Comparison of ENCODE assay signal across 21 cellular contexts in genomic region chr10:103124420-103125096, GRCh38.
DNase-seq lines count a peak whose midpoint lies in the region; TF ChIP-seq lines count a peak whose summit lies in the region.
"Had no signal": no experiment of that assay in that cellular context is flagged by ENCODE, and none has a peak within 500 bp of the region (broad histone marks: within the 10 kb centered on the region; RNA-seq: fewer than 3 reads in every experiment).

No MANE protein-coding gene starts in this region.

- H3K36me3 ChIP-seq in adipocyte (ENCODE audit: control insufficient read depth, insufficient read depth, low read length, severe bottlenecking) (peaks cover 18% of the 10 kb centered on the region), mesenchymal stem cell (ENCODE audit: control insufficient read depth in 1 of 2, insufficient read depth in 2 of 2, low read depth in 1 of 2, low read length in 2 of 2) (peaks cover 0 to 22% of the 10 kb centered on the region in 2 experiments), transverse colon (peaks cover 0 to 8% (median 3%) of the 10 kb centered on the region in 4 donors)
- H3K36me3 ChIP-seq: gastroesophageal sphincter had no signal

- no peak overlapping the region for H3K23ac ChIP-seq in mesenchymal stem cell (ENCODE audit: low read length in 2 of 2)

- H3K14ac ChIP-seq in mesenchymal stem cell (ENCODE audit: low read length in 2 of 2) = no peak overlapping the region

- no peak overlapping the region for H3K4ac ChIP-seq in mesenchymal stem cell (ENCODE audit: low read depth in 1 of 2, low read length in 2 of 2)

- H3K27ac ChIP-seq in mesenchymal stem cell (ENCODE audit: low read length, poor library complexity, severe bottlenecking) = no peak overlapping the region
- H3K27ac ChIP-seq in transverse colon = peak overlapping the region in 1 of 4 donors; percentile 9

- H3K4me2 ChIP-seq in mesenchymal stem cell (ENCODE audit: low read length, poor library complexity, severe bottlenecking) = no peak overlapping the region

- TF ChIP-seq EP300 in transverse colon (IDR thresholded peaks at IDR 0.05; ENCODE audit: low read depth) = no peak

- peak; percentile 17 to 21 for DNase-seq in activated CD4-positive, alpha-beta T cell treated with anti-CD3 and anti-CD28 coated beads, Interleukin-2, amount 50 U/mL, for 48 hours
- DNase-seq in activated CD4-positive, alpha-beta T cell treated with anti-CD3 and anti-CD28 coated beads, Interleukin-2, amount 50 U/mL, for 4 hours = no peak
- no peak for DNase-seq in adipocyte (ENCODE audit: low read depth)
- no peak for DNase-seq in mesenchymal stem cell
- no peak for DNase-seq in kidney glomerular epithelial cell (lab: John Stamatoyannopoulos, UW)
- DNase-seq in NCI-H1048 (lab: John Stamatoyannopoulos, UW) = no peak
- no peak for DNase-seq in transverse colon
- DNase-seq: activated naive CD4-positive, alpha-beta T cell treated with Interleukin-2 at 50 U/mL for 16 hours; activated T-cell treated with anti-CD3 and anti-CD28 coated beads, Interleukin-2, amount 50 U/mL, for 24 hours; DMS53; effector memory CD4-positive, alpha-beta T cell; HFFc6; Kasumi-1; NCI-H187 treated with DMSO at 0.1 percent for 48 hours; stomach; T-helper 1 cell; upper lobe of left lung had no signal

- H3K9me3 ChIP-seq in adipocyte (ENCODE audit: control insufficient read depth, low read length) (no peaks in the 10 kb centered on the region), mesenchymal stem cell (ENCODE audit: control insufficient read depth, low read length) (no peaks in the 10 kb centered on the region), transverse colon (no peaks in the 10 kb centered on the region)
- H3K9me3 ChIP-seq: gastroesophageal sphincter, neutrophil, stomach, upper lobe of left lung had no signal

- H3K4me1 ChIP-seq in adipocyte (ENCODE audit: control insufficient read depth, insufficient read depth, low read length) (peaks cover 54% of the 10 kb centered on the region), mesenchymal stem cell (ENCODE audit: control insufficient read depth, insufficient read depth, low read depth, low read length) (no peaks in the 10 kb centered on the region), transverse colon (peaks cover 12 to 38% (median 17%) of the 10 kb centered on the region in 4 donors)

- no peak for TF ChIP-seq CTCF in transverse colon (IDR thresholded peaks at IDR 0.05)

- H2BK5ac ChIP-seq in mesenchymal stem cell (ENCODE audit: low read depth, low read length, poor library complexity, severe bottlenecking) = no peak overlapping the region

- H2BK120ac ChIP-seq in mesenchymal stem cell (ENCODE audit: low read depth, low read length) = no peak overlapping the region

- intact Hi-C loops in transverse colon (cut with DNase I; ENCODE audit: low total_unique reads) = no loop called here

- 98% methylated on average over 3 of the region's 4 CpGs for WGBS in mesenchymal stem cell
- 94 to 98% methylated on average over 4 of the region's 4 CpGs for WGBS in transverse colon (ENCODE audit: low coverage in 1 of 2), 2 donors

- H4K91ac ChIP-seq in mesenchymal stem cell (ENCODE audit: low read length) = no peak overlapping the region

- TF ChIP-seq POLR2A in transverse colon (IDR thresholded peaks at IDR 0.05) = no peak

- H3K4me3 ChIP-seq in GM08714 (ENCODE audit: low read length) (peak overlapping the region; percentile 47; the same call in 1 of the 2 replicates), adipocyte (ENCODE audit: low read length) (peak overlapping the region; percentile 42), mesenchymal stem cell (ENCODE audit: insufficient read depth in 1 of 2, low read depth in 1 of 2, low read length in 2 of 2) (peak overlapping the region in 1 of 2 experiments; percentile 6), transverse colon (no peak overlapping the region)
- H3K4me3 ChIP-seq: gastroesophageal sphincter, skin epidermis, stomach, upper lobe of left lung had no signal

- H2AFZ ChIP-seq in mesenchymal stem cell (ENCODE audit: low read depth, low read length) = no peak overlapping the region

- in situ Hi-C loops in transverse colon (cut with MboI; ENCODE audit: low pct_ligation_motif_present in 1 of 4, low pct_unique_long_range_greater_than_20kb in 1 of 4, low sequenced_read_pairs in 3 of 4) = loop anchor here in 1 of 4 donors (25.0 kb wide), 1 partner anchor 113 kb away; the partner anchor contains the start of gene RPEL1

- no peak overlapping the region for H2BK15ac ChIP-seq in mesenchymal stem cell (ENCODE audit: low read depth, poor library complexity, severe bottlenecking)

- no peak overlapping the region for H4K8ac ChIP-seq in mesenchymal stem cell (ENCODE audit: low read length)

- no peak overlapping the region for H2AK5ac ChIP-seq in mesenchymal stem cell (ENCODE audit: low read length, severe bottlenecking)

- H3K27me3 ChIP-seq in adipocyte (replicated peaks; ENCODE audit: control insufficient read depth, insufficient read depth, low read length) = no peaks in the 10 kb centered on the region
- H3K27me3 ChIP-seq in mesenchymal stem cell (ENCODE audit: control insufficient read depth in 1 of 2, insufficient read depth in 1 of 2, low read length in 2 of 2) = no peaks in the 10 kb centered on the region
- H3K27me3 ChIP-seq in transverse colon = no peaks in the 10 kb centered on the region
- H3K27me3 ChIP-seq: gastroesophageal sphincter, neutrophil, stomach, upper lobe of left lung had no signal

- peaks cover 19% of the 10 kb centered on the region for H3K79me1 ChIP-seq in mesenchymal stem cell (replicated peaks; ENCODE audit: low read length, poor library complexity, severe bottlenecking)

- H2BK12ac ChIP-seq in mesenchymal stem cell (ENCODE audit: low read length in 2 of 2) = no peak overlapping the region

- H3K9ac ChIP-seq in adipocyte (ENCODE audit: low read length) (no peak overlapping the region), mesenchymal stem cell (ENCODE audit: low read length) (peak overlapping the region; percentile 24)

- no peak overlapping the region for H3K18ac ChIP-seq in mesenchymal stem cell (ENCODE audit: low read depth in 1 of 2, low read length in 2 of 2)

Comparison
In these comparisons a context has a peak if more than half of its experiments do, and no peak if none do; other contexts are left out.
1. DNase-seq: peak in activated CD4-positive, alpha-beta T cell treated with anti-CD3 and anti-CD28 coated beads, Interleukin-2, amount 50 U/mL, for 48 hours (2 of 2); none in activated CD4-positive, alpha-beta T cell treated with anti-CD3 and anti-CD28 coated beads, Interleukin-2, amount 50 U/mL, for 4 hours (0 of 2), adipocyte (single experiment), mesenchymal stem cell (single experiment), kidney glomerular epithelial cell (single experiment), NCI-H1048 (single experiment) and transverse colon (single experiment).
2. H3K4me3 ChIP-seq: peak in GM08714 (single experiment) and adipocyte (single experiment); none in transverse colon (0 of 4).